Comparison of ENCODE assay signal across 19 cellular contexts in genomic region chr10:54909165-54909564, GRCh38.
A peak's percentile ranks its signal among the peaks of the same experiment; 100 is the strongest.
DNase-seq lines count a peak whose midpoint lies in the region; ATAC-seq, FAIRE-seq and TF ChIP-seq lines count a peak whose summit lies in the region.
"Had no signal": no experiment of that assay in that cellular context is flagged by ENCODE, and none has a peak within 500 bp of the region (broad histone marks: within the 10 kb centered on the region; RNA-seq: fewer than 3 reads in every experiment).

No MANE protein-coding gene starts in this region.

- intact Hi-C loops in kidney (cut with DNase I) (no loop called here), spleen (cut with DNase I; ENCODE audit: low total_unique reads) (no loop called here), aorta (cut with DNase I) (no loop called here)

- H3K4me3 ChIP-seq in OCI-LY3 (ENCODE audit: low read length) (no peak overlapping the region), kidney (ENCODE audit: low read length in 2 of 2) (no peak overlapping the region), spleen (no peak overlapping the region), aorta (ENCODE audit: low read length in 2 of 2) (no peak overlapping the region)
- H3K4me3 ChIP-seq: BLaER1, GM23248 had no signal

- no peaks in the 10 kb centered on the region for H3K36me3 ChIP-seq in OCI-LY3 (replicated peaks; ENCODE audit: low read depth, low read length)
- no peaks in the 10 kb centered on the region for H3K36me3 ChIP-seq in kidney (ENCODE audit: control insufficient read depth in 1 of 2, insufficient read depth in 2 of 2, low read length in 2 of 2)
- no peaks in the 10 kb centered on the region for H3K36me3 ChIP-seq in spleen
- no peaks in the 10 kb centered on the region for H3K36me3 ChIP-seq in aorta (ENCODE audit: control insufficient read depth in 1 of 2, insufficient read depth in 2 of 2, low read length in 1 of 2)
- H3K36me3 ChIP-seq: BLaER1 had no signal

- no peaks in the 10 kb centered on the region for H3K79me2 ChIP-seq in OCI-LY3 (ENCODE audit: low read length)

- H3K9me3 ChIP-seq in OCI-LY3 (ENCODE audit: insufficient read depth, low read length) (no peaks in the 10 kb centered on the region), kidney (ENCODE audit: control insufficient read depth in 1 of 2, low read length in 2 of 2) (no peaks in the 10 kb centered on the region), spleen (peaks cover 0 to 24% (median 17%) of the 10 kb centered on the region in 8 donors), aorta (ENCODE audit: control insufficient read depth, low read length) (peaks cover 5% of the 10 kb centered on the region)

- DNase-seq in kidney (peak; percentile 40), spleen (peak; percentile 56), aorta (no peak), NCI-H510A (lab: John Stamatoyannopoulos, UW) (no peak)
- no peak for DNase-seq in NK-92 treated with Interleukin-12 subunit alpha and Interleukin-12 subunit beta, amount 100 ng/mL, for 24 hours (lab: John Stamatoyannopoulos, UW)
- DNase-seq: 8988T; CD4-positive, alpha-beta memory T cell; DMS153; DMS79; GDM1; GM23248; HCEC 1CT had no signal

- no peaks in the 10 kb centered on the region for H4K20me1 ChIP-seq in OCI-LY3 (ENCODE audit: insufficient read depth, low read length)
- H4K20me1 ChIP-seq: BLaER1 had no signal

- WGBS in spleen, 5 donors, result 64 to 86% (median 74%) methylated on average over 1 to 4 of the region's 4 CpGs
- WGBS in aorta, 2 donors, result 73 to 81% methylated on average over 4 of the region's 4 CpGs

- no peaks in the 10 kb centered on the region for H3K27me3 ChIP-seq in OCI-LY3 (ENCODE audit: low read depth, low read length)
- H3K27me3 ChIP-seq in spleen (replicated peaks in 1 of 7), result no peaks in the 10 kb centered on the region
- H3K27me3 ChIP-seq in aorta (ENCODE audit: control insufficient read depth in 1 of 2, insufficient read depth in 2 of 2, low read length in 1 of 2), result no peaks in the 10 kb centered on the region
- H3K27me3 ChIP-seq: BLaER1 had no signal

- no peak overlapping the region for H3K27ac ChIP-seq in OCI-LY3 (ENCODE audit: low read length)
- H3K27ac ChIP-seq in kidney (ENCODE audit: low read depth in 2 of 2, low read length in 2 of 2), result no peak overlapping the region
- no peak overlapping the region for H3K27ac ChIP-seq in spleen
- H3K27ac ChIP-seq in aorta (ENCODE audit: low read depth in 1 of 2, low read length in 2 of 2), result no peak overlapping the region
- H3K27ac ChIP-seq: BLaER1, GM23248, HL-60 had no signal

- no peak for FAIRE-seq in kidney (lab: Jason Lieb, UNC)
- FAIRE-seq: GM12892, GM18507, H54 had no signal

- no peak overlapping the region for H3K9ac ChIP-seq in OCI-LY3 (ENCODE audit: low read length)
- no peak overlapping the region for H3K9ac ChIP-seq in kidney (ENCODE audit: low read length in 2 of 2)
- H3K9ac ChIP-seq: BLaER1, GM23248 had no signal

- no peak overlapping the region for H3K4me2 ChIP-seq in OCI-LY3 (ENCODE audit: low read length)
- H3K4me2 ChIP-seq: BLaER1 had no signal

- H3K4me1 ChIP-seq in OCI-LY3 (ENCODE audit: low read length) (no peaks in the 10 kb centered on the region), kidney (ENCODE audit: control insufficient read depth in 1 of 2, insufficient read depth in 1 of 2, low read depth in 1 of 2, low read length in 2 of 2) (no peaks in the 10 kb centered on the region), spleen (no peaks in the 10 kb centered on the region), aorta (ENCODE audit: control insufficient read depth in 1 of 2, insufficient read depth in 2 of 2, low read length in 2 of 2) (no peaks in the 10 kb centered on the region)
- H3K4me1 ChIP-seq: BLaER1 had no signal

- ATAC-seq in aorta (ENCODE audit: low FRiP score), result peak; percentile 13
- no peak for ATAC-seq in HG03520 (IDR thresholded peaks at IDR 0.05; ENCODE audit: unreplicated experiment)

- TF ChIP-seq POLR2A in spleen (IDR thresholded peaks at IDR 0.05), result no peak

- peak overlapping the region; percentile 46; the same call in 1 of the 2 replicates for H2AFZ ChIP-seq in OCI-LY3 (ENCODE audit: low read depth, low read length)
- H2AFZ ChIP-seq: GM23248 had no signal

- TF ChIP-seq CTCF in OCI-LY3 (IDR thresholded peaks at IDR 0.05; ENCODE audit: low read depth, low read length), result no peak
- no peak for TF ChIP-seq CTCF in kidney (IDR thresholded peaks at IDR 0.05; ENCODE audit: borderline replicate concordance, extremely low read depth, insufficient read depth)
- TF ChIP-seq CTCF in spleen (IDR thresholded peaks at IDR 0.05 in 8 of 11, conservative IDR thresholded peaks at IDR 0.05 in 3 of 11), result no peak

Comparison
In these comparisons a context has a peak if more than half of its experiments do, and no peak if none do; other contexts are left out.
1. DNase-seq: peak in kidney (single experiment) and spleen (single experiment); none in aorta (0 of 2), NCI-H510A (single experiment) and NK-92 treated with Interleukin-12 subunit alpha and Interleukin-12 subunit beta, amount 100 ng/mL, for 24 hours (single experiment).